ENCODE assay signal across 18 cellular contexts in the genomic region with DNA sequence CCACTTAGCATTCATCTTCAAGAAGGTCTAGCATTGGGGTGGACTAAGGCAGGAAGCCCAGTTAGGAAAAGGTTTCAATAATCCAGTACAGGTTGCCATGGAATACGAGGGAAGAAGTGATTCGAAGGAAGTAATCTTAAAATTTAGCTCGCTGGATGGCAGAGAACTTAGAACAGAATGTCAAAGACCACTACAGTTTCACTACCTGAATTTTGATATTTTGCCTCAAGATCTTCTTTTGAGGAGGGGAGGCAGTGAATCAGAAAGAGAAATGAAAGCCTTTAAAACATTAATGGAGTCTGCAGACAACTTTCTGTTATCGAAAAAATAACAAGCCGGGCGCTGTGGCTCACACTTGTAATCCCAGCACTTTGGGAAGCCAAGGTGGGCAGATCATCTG. TPM values are rescaled to one million over a fixed set of nuclear protein-coding genes. Genes with fewer than 3 reads are reported as not detected.
DNase-seq lines count a peak whose midpoint lies in the region; ATAC-seq and TF ChIP-seq lines count a peak whose summit lies in the region.
"Had no signal": no experiment of that assay in that cellular context is flagged by ENCODE, and none has a peak within 500 bp of the region (broad histone marks: within the 10 kb centered on the region; RNA-seq: fewer than 3 reads in every experiment).

No MANE protein-coding gene starts in this region.

- no peak for TF ChIP-seq POLR2A in stomach (IDR thresholded peaks at IDR 0.05)

- H3K27ac ChIP-seq in OCI-LY3 (ENCODE audit: low read length) (peak overlapping the region; percentile 97), stomach (peak overlapping the region in 3 of 5 donors; percentile 18 to 42 (median 28))
- H3K27ac ChIP-seq: HL-60 had no signal

- H3K27ac Mint-ChIP-seq in activated T-cell treated with anti-CD3 and anti-CD28 coated beads, Interleukin-2, amount 50 U/mL, for 24 hours = peak overlapping the region; percentile 61
- no peak overlapping the region for H3K27ac Mint-ChIP-seq in Calu3 (ENCODE audit: unreplicated experiment)
- H3K27ac Mint-ChIP-seq: CD4-positive, alpha-beta T cell had no signal

- no peaks in the 10 kb centered on the region for H3K79me2 ChIP-seq in OCI-LY3 (ENCODE audit: low read length)

- no peak for ATAC-seq in GM18873 (IDR thresholded peaks at IDR 0.05; ENCODE audit: low FRiP score, unreplicated experiment)
- ATAC-seq: stimulated activated naive CD8-positive, alpha-beta T cell treated with anti-CD3 and anti-CD28 coated beads, Interleukin-15, amount 100 ng/mL, for 72 hours had no signal

- no peaks in the 10 kb centered on the region for H3K27me3 ChIP-seq in OCI-LY3 (ENCODE audit: low read depth, low read length)
- H3K27me3 ChIP-seq in stomach = no peaks in the 10 kb centered on the region

- peak overlapping the region; percentile 59 for H3K9ac ChIP-seq in OCI-LY3 (ENCODE audit: low read length)

- no peak for DNase-seq in activated T-cell treated with anti-CD3 and anti-CD28 coated beads, Interleukin-2, amount 50 U/mL, for 24 hours
- DNase-seq in activated T-cell treated with anti-CD3 and anti-CD28 coated beads, Interleukin-2, amount 50 U/mL, for 1 hour = no peak
- peak; percentile 49 for DNase-seq in epithelial cell of esophagus (ENCODE audit: low read depth)
- no peak for DNase-seq in stomach
- no peak for DNase-seq in NCI-H82 (lab: John Stamatoyannopoulos, UW)
- DNase-seq in Calu3 = no peak
- DNase-seq: aorta; CD4-positive, alpha-beta T cell; DND-41; head of caudate nucleus; KBM-7; stimulated activated naive CD8-positive, alpha-beta T cell treated with anti-CD3 and anti-CD28 coated beads, Interleukin-15, amount 100 ng/mL, for 72 hours had no signal

- H3K9me3 ChIP-seq in OCI-LY3 (ENCODE audit: insufficient read depth, low read length) (no peaks in the 10 kb centered on the region), stomach (no peaks in the 10 kb centered on the region)

- H2AFZ ChIP-seq in OCI-LY3 (ENCODE audit: low read depth, low read length) = no peak overlapping the region

- H3K36me3 Mint-ChIP-seq in activated T-cell treated with anti-CD3 and anti-CD28 coated beads, Interleukin-2, amount 50 U/mL, for 24 hours (ENCODE audit: low read depth) = peaks cover 45% of the 10 kb centered on the region
- H3K36me3 Mint-ChIP-seq in Calu3 (ENCODE audit: insufficient read depth, unreplicated experiment) = peaks cover 18% of the 10 kb centered on the region

- H4K20me1 ChIP-seq in OCI-LY3 (ENCODE audit: insufficient read depth, low read length) = peaks cover 8% of the 10 kb centered on the region; the same call in 1 of the 2 replicates

- H3K4me3 ChIP-seq in OCI-LY3 (ENCODE audit: low read length) (peak overlapping the region; percentile 51), epithelial cell of esophagus (ENCODE audit: low read length) (no peak overlapping the region), stomach (no peak overlapping the region)
- H3K4me3 ChIP-seq: coronary artery, lung had no signal

- TF ChIP-seq CTCF in OCI-LY3 (IDR thresholded peaks at IDR 0.05; ENCODE audit: low read depth, low read length) = no peak
- no peak for TF ChIP-seq CTCF in epithelial cell of esophagus (IDR thresholded peaks at IDR 0.05; ENCODE audit: insufficient read depth, low read depth, low read length, missing control alignments)
- TF ChIP-seq CTCF in stomach (IDR thresholded peaks at IDR 0.05) = no peak
- TF ChIP-seq CTCF in Calu3 (IDR thresholded peaks at IDR 0.05; ENCODE audit: unreplicated experiment) = no peak

- 91 to 93% (median 92%) methylated on average over 6 of the region's 6 CpGs for WGBS in stomach, 5 donors

- intact Hi-C loops in stomach (cut with DNase I; ENCODE audit: low total_unique reads) = no loop called here
- intact Hi-C loops in Calu3 (cut with micrococcal nuclease; ENCODE audit: unreplicated experiment) = no loop called here

- H3K4me3 Mint-ChIP-seq in activated T-cell treated with anti-CD3 and anti-CD28 coated beads, Interleukin-2, amount 50 U/mL, for 24 hours = no peak overlapping the region
- H3K4me3 Mint-ChIP-seq in Calu3 (ENCODE audit: low read depth, unreplicated experiment) = no peak overlapping the region
- H3K4me3 Mint-ChIP-seq: CD4-positive, alpha-beta T cell; stimulated activated naive CD8-positive, alpha-beta T cell treated with anti-CD3 and anti-CD28 coated beads, Interleukin-15, amount 100 ng/mL, for 72 hours had no signal

- CTCF ChIA-PET in Calu3 (lab: Charles Lee) = no interaction called here

- H3K4me2 ChIP-seq in OCI-LY3 (ENCODE audit: low read length) = peak overlapping the region; percentile 87

- peaks cover 23% of the 10 kb centered on the region for H3K36me3 ChIP-seq in OCI-LY3 (replicated peaks; ENCODE audit: low read depth, low read length)
- peaks cover 42 to 56% (median 54%) of the 10 kb centered on the region in 4 donors for H3K36me3 ChIP-seq in stomach

- no peak for TF ChIP-seq EP300 in stomach (IDR thresholded peaks at IDR 0.05)

- no TSS peak for BruUV-seq in Calu3 (replicated peaks; lab: Mats Ljungman, UMichigan)

- no peaks in the 10 kb centered on the region for H3K27me3 Mint-ChIP-seq in activated T-cell treated with anti-CD3 and anti-CD28 coated beads, Interleukin-2, amount 50 U/mL, for 24 hours
- no peaks in the 10 kb centered on the region for H3K27me3 Mint-ChIP-seq in Calu3 (ENCODE audit: unreplicated experiment)
- H3K27me3 Mint-ChIP-seq: CD4-positive, alpha-beta T cell; stimulated activated naive CD8-positive, alpha-beta T cell treated with anti-CD3 and anti-CD28 coated beads, Interleukin-15, amount 100 ng/mL, for 72 hours had no signal

- H3K9me3 Mint-ChIP-seq in activated T-cell treated with anti-CD3 and anti-CD28 coated beads, Interleukin-2, amount 50 U/mL, for 24 hours = no peaks in the 10 kb centered on the region
- no peaks in the 10 kb centered on the region for H3K9me3 Mint-ChIP-seq in Calu3 (ENCODE audit: low read depth, unreplicated experiment)
- H3K9me3 Mint-ChIP-seq: CD4-positive, alpha-beta T cell; stimulated activated naive CD8-positive, alpha-beta T cell treated with anti-CD3 and anti-CD28 coated beads, Interleukin-15, amount 100 ng/mL, for 72 hours had no signal

- peaks cover 34% of the 10 kb centered on the region for H3K4me1 ChIP-seq in OCI-LY3 (ENCODE audit: low read length)
- H3K4me1 ChIP-seq in stomach = peaks cover 0 to 40% (median 9%) of the 10 kb centered on the region in 4 donors

- peaks cover 4% of the 10 kb centered on the region for H3K4me1 Mint-ChIP-seq in activated T-cell treated with anti-CD3 and anti-CD28 coated beads, Interleukin-2, amount 50 U/mL, for 24 hours (ENCODE audit: low read depth)
- no peaks in the 10 kb centered on the region for H3K4me1 Mint-ChIP-seq in Calu3 (ENCODE audit: low read depth, unreplicated experiment)
- H3K4me1 Mint-ChIP-seq: stimulated activated naive CD8-positive, alpha-beta T cell treated with anti-CD3 and anti-CD28 coated beads, Interleukin-15, amount 100 ng/mL, for 72 hours had no signal

RNA-seq across cellular contexts. Expression of a gene that starts 7.0 kb away (rescaled TPM):
- total RNA-seq in stomach (10 to 100 TPM in 3 of 5 donors, 1 to 10 TPM in 2; 1.8 to 49.4 (median 11.2) TPM), Calu3 (2022) (76.6 and 77.3 TPM in 2 replicates)
- polyA plus RNA-seq in stomach = 10 to 100 TPM; 25.4 to 63.4 (median 39.4) TPM

RNA-seq across cellular contexts. Expression of a gene that starts 28.4 kb away (rescaled TPM):
- total RNA-seq in stomach (100 to 1,000 TPM; 167 to 609 (median 275) TPM), Calu3 (2022) (219 and 224 TPM in 2 replicates)
- polyA plus RNA-seq in stomach = 100 to 1,000 TPM; 185 to 475 (median 427) TPM

RNA-seq across cellular contexts. Expression of a gene that starts 38.8 kb away (rescaled TPM):
- 10 to 100 TPM in 3 of 5 donors, 1 to 10 TPM in 2; 6.2 to 24.5 (median 10.6) TPM for total RNA-seq in stomach
- 10 to 100 TPM in 1 of 3 donors, 1 to 10 TPM in 2; 8.2 to 17.7 (median 8.2) TPM for polyA plus RNA-seq in stomach
- total RNA-seq in Calu3 (2022) = 29.5 and 50.6 TPM in 2 replicates
- total RNA-seq: SK-MEL-5 had no signal
